ENCODE assay signal across 23 cellular contexts in the genomic region with DNA sequence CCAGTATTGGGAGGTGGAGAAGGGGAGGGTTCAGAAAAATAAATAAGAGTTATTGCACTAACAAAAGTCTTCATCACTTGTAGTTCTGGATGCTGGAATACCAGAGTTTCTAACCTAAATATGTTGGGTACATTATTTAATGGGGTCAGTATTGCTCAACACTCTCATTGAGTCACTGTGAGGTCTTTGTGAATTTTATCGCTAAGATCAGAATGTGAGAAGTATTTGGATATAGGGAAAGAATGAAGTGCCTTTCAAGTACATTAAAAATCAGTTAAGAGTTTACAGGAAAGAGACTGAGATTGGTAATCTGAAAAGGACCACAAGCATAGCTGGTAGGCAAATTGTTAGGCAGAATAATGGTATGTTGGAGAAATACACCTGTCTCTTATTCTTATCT. TPM values are rescaled to one million over a fixed set of nuclear protein-coding genes. Genes with fewer than 3 reads are reported as not detected.
DNase-seq lines count a peak whose midpoint lies in the region; ATAC-seq, FAIRE-seq and TF ChIP-seq lines count a peak whose summit lies in the region.
"Had no signal": no experiment of that assay in that cellular context is flagged by ENCODE, and none has a peak within 500 bp of the region (broad histone marks: within the 10 kb centered on the region; RNA-seq: fewer than 3 reads in every experiment).

No MANE protein-coding gene starts in this region.

- TF ChIP-seq CTCF in RWPE2 (IDR thresholded peaks at IDR 0.05; ENCODE audit: poor library complexity, severe bottlenecking), result no peak
- TF ChIP-seq CTCF in endothelial cell (IDR thresholded peaks at IDR 0.05; ENCODE audit: unreplicated experiment), result no peak
- TF ChIP-seq CTCF in CD8-positive, alpha-beta T cell (IDR thresholded peaks at IDR 0.05), result no peak

- no peak overlapping the region for H3K4me3 ChIP-seq in RWPE2 (ENCODE audit: severe bottlenecking)
- H3K4me3 ChIP-seq in rectal smooth muscle tissue (ENCODE audit: low read length), result no peak overlapping the region
- no peak overlapping the region for H3K4me3 ChIP-seq in CD8-positive, alpha-beta T cell (ENCODE audit: low read depth, low read length)
- H3K4me3 ChIP-seq: heart left ventricle, transverse colon had no signal

- DNase-seq in ELR (ENCODE audit: low read depth) (peak; percentile 75), RWPE2 (ENCODE audit: low spot score) (no peak), endothelial cell (ENCODE audit: low spot score) (no peak), frontal cortex (ENCODE audit: low spot score in 2 of 2) (no peak), HuH-7.5 (ENCODE audit: low spot score) (no peak)
- DNase-seq in CD8-positive, alpha-beta T cell, result no peak
- DNase-seq: activated CD8-positive, alpha-beta T cell treated with anti-CD3 and anti-CD28 coated beads for 36 hours; activated naive CD4-positive, alpha-beta T cell treated with anti-CD3 and anti-CD28 coated beads, Interleukin-2, amount 10 ng/mL, durations not matched to agents 7 days and 5 days; brain microvascular endothelial cell; GF-D8; heart left ventricle; left ventricle myocardium superior; mesendoderm; NCI-H187; Right ventricle myocardium superior; stimulated activated CD4-positive, alpha-beta T cell treated with anti-CD3 and anti-CD28 coated beads, Interleukin-15, amount 100 ng/mL, for 24 hours; stimulated activated CD4-positive, alpha-beta T cell treated with anti-CD3 and anti-CD28 coated beads, Interleukin-4, amount 100 ng/mL, for 4 hours; T-helper 2 cell; transverse colon had no signal

- no peak overlapping the region for H3K27ac Mint-ChIP-seq in endothelial cell (ENCODE audit: unreplicated experiment)
- H3K27ac Mint-ChIP-seq in CD8-positive, alpha-beta T cell, result no peak overlapping the region
- H3K27ac Mint-ChIP-seq: activated CD8-positive, alpha-beta T cell treated with anti-CD3 and anti-CD28 coated beads for 36 hours; activated T-helper 17 cell treated with anti-CD3 and anti-CD28 coated beads, Interleukin-2, amount 50 U/mL, for 72 hours; CD14-positive monocyte had no signal

- POLR2A ChIA-PET in CD8-positive, alpha-beta T cell (lab: Charles Lee), result no interaction called here

- H3K4me3 Mint-ChIP-seq in endothelial cell (ENCODE audit: unreplicated experiment), result peak overlapping the region; percentile 16
- H3K4me3 Mint-ChIP-seq in CD8-positive, alpha-beta T cell, result no peak overlapping the region
- H3K4me3 Mint-ChIP-seq: activated CD8-positive, alpha-beta T cell treated with anti-CD3 and anti-CD28 coated beads for 36 hours; activated naive CD4-positive, alpha-beta T cell treated with anti-CD3 and anti-CD28 coated beads, Interleukin-2, amount 10 ng/mL, durations not matched to agents 7 days and 5 days; activated T-helper 17 cell treated with anti-CD3 and anti-CD28 coated beads, Interleukin-2, amount 50 U/mL, for 72 hours; CD14-positive monocyte had no signal

- H3K9me3 Mint-ChIP-seq in endothelial cell (ENCODE audit: unreplicated experiment), result no peaks in the 10 kb centered on the region
- no peaks in the 10 kb centered on the region for H3K9me3 Mint-ChIP-seq in CD8-positive, alpha-beta T cell
- H3K9me3 Mint-ChIP-seq: activated CD8-positive, alpha-beta T cell treated with anti-CD3 and anti-CD28 coated beads for 36 hours; activated naive CD4-positive, alpha-beta T cell treated with anti-CD3 and anti-CD28 coated beads, Interleukin-2, amount 10 ng/mL, durations not matched to agents 7 days and 5 days; activated T-helper 17 cell treated with anti-CD3 and anti-CD28 coated beads, Interleukin-2, amount 50 U/mL, for 72 hours; CD14-positive monocyte had no signal

- H3K27ac ChIP-seq in RWPE2 (ENCODE audit: poor library complexity, severe bottlenecking) (peak overlapping the region; percentile 9), rectal smooth muscle tissue (ENCODE audit: low read depth, low read length) (peak overlapping the region; percentile 34)
- no peak overlapping the region for H3K27ac ChIP-seq in CD8-positive, alpha-beta T cell (ENCODE audit: low read depth, low read length)
- H3K27ac ChIP-seq: brain microvascular endothelial cell had no signal

- H3K4me1 ChIP-seq in RWPE2 (ENCODE audit: insufficient read depth, poor library complexity, severe bottlenecking) (no peaks in the 10 kb centered on the region), rectal smooth muscle tissue (ENCODE audit: control insufficient read depth, insufficient read depth, low read length) (peaks cover 12% of the 10 kb centered on the region)
- H3K4me1 ChIP-seq in CD8-positive, alpha-beta T cell (ENCODE audit: insufficient read depth, low read length), result no peaks in the 10 kb centered on the region

- intact Hi-C loops in CD8-positive, alpha-beta T cell (cut with DNase I, micrococcal nuclease), result no loop called here

- no peaks in the 10 kb centered on the region for H3K27me3 Mint-ChIP-seq in endothelial cell (ENCODE audit: unreplicated experiment)
- H3K27me3 Mint-ChIP-seq in CD8-positive, alpha-beta T cell (ENCODE audit: low read depth), result no peaks in the 10 kb centered on the region
- H3K27me3 Mint-ChIP-seq: activated CD8-positive, alpha-beta T cell treated with anti-CD3 and anti-CD28 coated beads for 36 hours; activated naive CD4-positive, alpha-beta T cell treated with anti-CD3 and anti-CD28 coated beads, Interleukin-2, amount 10 ng/mL, durations not matched to agents 7 days and 5 days; activated T-helper 17 cell treated with anti-CD3 and anti-CD28 coated beads, Interleukin-2, amount 50 U/mL, for 72 hours had no signal

- no peaks in the 10 kb centered on the region for H3K9me3 ChIP-seq in RWPE2 (ENCODE audit: severe bottlenecking)
- no peaks in the 10 kb centered on the region for H3K9me3 ChIP-seq in CD8-positive, alpha-beta T cell (ENCODE audit: low read length)
- H3K9me3 ChIP-seq: heart left ventricle, transverse colon had no signal

- no peaks in the 10 kb centered on the region for H3K27me3 ChIP-seq in RWPE2 (ENCODE audit: insufficient read depth, poor library complexity, severe bottlenecking)
- H3K27me3 ChIP-seq in rectal smooth muscle tissue (ENCODE audit: control insufficient read depth, insufficient read depth, low read length), result no peaks in the 10 kb centered on the region
- H3K27me3 ChIP-seq in CD8-positive, alpha-beta T cell (ENCODE audit: insufficient read depth, low read length), result no peaks in the 10 kb centered on the region
- H3K27me3 ChIP-seq: brain microvascular endothelial cell, heart left ventricle, transverse colon had no signal

- H3K36me3 ChIP-seq in RWPE2 (ENCODE audit: low read depth) (peaks cover 62% of the 10 kb centered on the region), rectal smooth muscle tissue (ENCODE audit: control insufficient read depth, insufficient read depth, low read length) (peaks cover 6% of the 10 kb centered on the region)
- H3K36me3 ChIP-seq in CD8-positive, alpha-beta T cell (ENCODE audit: insufficient read depth, low read length), result peaks cover 41% of the 10 kb centered on the region

- CTCF ChIA-PET in CD8-positive, alpha-beta T cell (lab: Charles Lee), result interaction anchor here (0.7 to 2.4 kb wide), 4 partner anchors 11 to 528 kb away, joined by 3 to 12 read pairs (median 3); no protein-coding TSS in a partner anchor

- ATAC-seq in RWPE2 (ENCODE audit: low read depth), result no peak
- ATAC-seq in GM19328 (IDR thresholded peaks at IDR 0.05; ENCODE audit: unreplicated experiment), result no peak
- ATAC-seq in CD8-positive, alpha-beta T cell, result no peak
- ATAC-seq: activated T-helper 17 cell treated with anti-CD3 and anti-CD28 coated beads, Interleukin-2, amount 50 U/mL, for 72 hours had no signal

- FAIRE-seq in frontal cortex (lab: Jason Lieb, UNC), result no peak

- peaks cover 11% of the 10 kb centered on the region for H3K36me3 Mint-ChIP-seq in endothelial cell (ENCODE audit: low read depth, unreplicated experiment)
- H3K36me3 Mint-ChIP-seq in CD8-positive, alpha-beta T cell, result peaks cover 73% of the 10 kb centered on the region

- H3K4me1 Mint-ChIP-seq in endothelial cell (ENCODE audit: unreplicated experiment), result no peaks in the 10 kb centered on the region
- H3K4me1 Mint-ChIP-seq in CD8-positive, alpha-beta T cell (ENCODE audit: low read depth), result peaks cover 5% of the 10 kb centered on the region
- H3K4me1 Mint-ChIP-seq: activated naive CD4-positive, alpha-beta T cell treated with anti-CD3 and anti-CD28 coated beads, Interleukin-2, amount 10 ng/mL, durations not matched to agents 7 days and 5 days; CD14-positive monocyte had no signal

- H3K9ac ChIP-seq in rectal smooth muscle tissue (ENCODE audit: low read length), result no peak overlapping the region

RNA-seq across cellular contexts. Expression of a gene that starts 8.9 kb away (rescaled TPM):
- total RNA-seq in endothelial cell (ENCODE audit: unreplicated experiment), result 138 TPM
- 61.1 TPM for total RNA-seq in frontal cortex
- total RNA-seq in CD8-positive, alpha-beta T cell, result 10 to 100 TPM; 66.5 to 84.0 TPM
